ENCODE assay signal across 10 cellular contexts in the genomic region with DNA sequence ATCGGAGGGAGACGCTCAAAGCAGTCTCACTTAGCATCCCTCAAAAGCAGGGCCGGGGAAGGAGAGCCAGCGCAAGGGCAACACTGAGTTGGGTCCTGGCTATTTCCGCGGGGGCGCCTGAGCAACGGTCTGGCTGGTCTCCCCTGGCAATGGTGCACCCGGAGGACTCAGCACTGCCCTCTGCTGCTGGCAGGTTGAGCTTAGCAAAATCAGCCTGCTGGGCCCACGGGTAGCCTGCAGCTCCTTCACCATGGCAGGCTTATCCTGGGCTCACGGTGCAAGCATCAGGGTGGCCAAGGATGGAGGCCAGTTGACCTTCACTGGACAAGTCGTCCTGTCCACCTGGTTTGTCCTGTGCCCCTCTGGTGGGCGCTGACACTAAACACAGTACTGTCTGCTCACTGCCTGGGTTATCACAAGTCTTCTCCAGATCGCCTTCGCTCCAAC. TPM values are rescaled to one million over a fixed set of nuclear protein-coding genes. Genes with fewer than 3 reads are reported as not detected.
DNase-seq lines count a peak whose midpoint lies in the region; ATAC-seq and TF ChIP-seq lines count a peak whose summit lies in the region.
"Had no signal": no experiment of that assay in that cellular context is flagged by ENCODE, and none has a peak within 500 bp of the region (broad histone marks: within the 10 kb centered on the region; RNA-seq: fewer than 3 reads in every experiment).

No MANE protein-coding gene starts in this region.

- peaks cover 38% of the 10 kb centered on the region for H3K27me3 Mint-ChIP-seq in activated naive CD4-positive, alpha-beta T cell treated with anti-CD3 and anti-CD28 coated beads, Interleukin-2, amount 10 ng/mL, durations not matched to agents 7 days and 5 days

- no peaks in the 10 kb centered on the region for H3K36me3 Mint-ChIP-seq in activated naive CD4-positive, alpha-beta T cell treated with anti-CD3 and anti-CD28 coated beads, Interleukin-2, amount 10 ng/mL, durations not matched to agents 7 days and 5 days
- H3K36me3 Mint-ChIP-seq: IgD-negative memory B cell had no signal

- WGBS in prostate gland, result 42% methylated on average over 12 of the region's 15 CpGs
- whole genome bisulfite sequencing in aorta, 2 donors, result 21 to 25% methylated on average over 14 to 15 of the region's 15 CpGs

- no peaks in the 10 kb centered on the region for H3K4me1 ChIP-seq in prostate gland (replicated peaks)
- no peaks in the 10 kb centered on the region for H3K4me1 ChIP-seq in aorta (ENCODE audit: control insufficient read depth in 1 of 2, insufficient read depth in 2 of 2, low read length in 2 of 2)

- peaks cover 12% of the 10 kb centered on the region for H3K4me1 Mint-ChIP-seq in activated naive CD4-positive, alpha-beta T cell treated with anti-CD3 and anti-CD28 coated beads, Interleukin-2, amount 10 ng/mL, durations not matched to agents 7 days and 5 days

- peak; percentile 54 for ATAC-seq in Right ventricle myocardium inferior
- peak; percentile 62 for ATAC-seq in aorta (ENCODE audit: low FRiP score)

- DNase-seq in CD1c-positive myeloid dendritic cell (ENCODE audit: extremely low spot score) (peak; percentile 78), HPDE6-E6E7 (ENCODE audit: extremely low spot score) (peak; percentile 70), SK-N-DZ (ENCODE audit: low spot score) (peak; percentile 71), Right ventricle myocardium inferior (ENCODE audit: missing footprints) (peak; percentile 84), prostate gland (ENCODE audit: low spot score) (peak; percentile 38), aorta (peak; percentile 91 to 95), NCI-H2029 treated with DMSO at 0.1 percent for 48 hours (lab: John Stamatoyannopoulos, UW) (no peak)
- peak; percentile 81 for DNase-seq in activated naive CD4-positive, alpha-beta T cell treated with anti-CD3 and anti-CD28 coated beads, Interleukin-2, amount 10 ng/mL, durations not matched to agents 7 days and 5 days

- no peak overlapping the region for H3K4me3 ChIP-seq in prostate gland
- no peak overlapping the region for H3K4me3 ChIP-seq in aorta (ENCODE audit: low read length in 2 of 2)

- H3K4me3 Mint-ChIP-seq in activated naive CD4-positive, alpha-beta T cell treated with anti-CD3 and anti-CD28 coated beads, Interleukin-2, amount 10 ng/mL, durations not matched to agents 7 days and 5 days, result no peak overlapping the region
- H3K4me3 Mint-ChIP-seq: IgD-negative memory B cell had no signal

- H3K27ac ChIP-seq in prostate gland, result no peak overlapping the region
- H3K27ac ChIP-seq in aorta (ENCODE audit: low read depth in 1 of 2, low read length in 2 of 2), result no peak overlapping the region

- no peaks in the 10 kb centered on the region for H3K27me3 ChIP-seq in prostate gland (replicated peaks; ENCODE audit: insufficient read depth)
- no peaks in the 10 kb centered on the region for H3K27me3 ChIP-seq in aorta (ENCODE audit: control insufficient read depth in 1 of 2, insufficient read depth in 2 of 2, low read length in 1 of 2)

- H3K36me3 ChIP-seq in prostate gland, result no peaks in the 10 kb centered on the region
- H3K36me3 ChIP-seq in aorta (ENCODE audit: control insufficient read depth in 1 of 2, insufficient read depth in 2 of 2, low read length in 1 of 2), result no peaks in the 10 kb centered on the region

- intact Hi-C loops in Right ventricle myocardium inferior (cut with DNase I) (no loop called here), prostate gland (cut with DNase I) (loop anchor here (5.0 kb wide), 2 partner anchors 115 to 400 kb away; a partner anchor contains a TSS), aorta (cut with DNase I) (loop anchor here (2.0 to 5.0 kb wide), 3 partner anchors 60 to 400 kb away; a partner anchor contains a TSS)

- CTCF ChIA-PET in activated naive CD4-positive, alpha-beta T cell treated with anti-CD3 and anti-CD28 coated beads, Interleukin-2, amount 10 ng/mL, durations not matched to agents 7 days and 5 days (lab: Charles Lee), result interaction anchor here (0.7 to 5.6 kb wide), 20 partner anchors 9 to 400 kb away, joined by 3 to 46 read pairs (median 4); a partner anchor contains a TSS

- peak; percentile 43 to 78 (median 58) for TF ChIP-seq CTCF in prostate gland (IDR thresholded peaks at IDR 0.05)

- no peak overlapping the region for H3K27ac Mint-ChIP-seq in activated naive CD4-positive, alpha-beta T cell treated with anti-CD3 and anti-CD28 coated beads, Interleukin-2, amount 10 ng/mL, durations not matched to agents 7 days and 5 days
- H3K27ac Mint-ChIP-seq: IgD-negative memory B cell had no signal

- no peak for TF ChIP-seq POLR2A in prostate gland (IDR thresholded peaks at IDR 0.05)

- H3K9me3 ChIP-seq in prostate gland (no peaks in the 10 kb centered on the region), aorta (ENCODE audit: control insufficient read depth, low read length) (no peaks in the 10 kb centered on the region)

- no peaks in the 10 kb centered on the region for H3K9me3 Mint-ChIP-seq in activated naive CD4-positive, alpha-beta T cell treated with anti-CD3 and anti-CD28 coated beads, Interleukin-2, amount 10 ng/mL, durations not matched to agents 7 days and 5 days
- H3K9me3 Mint-ChIP-seq: IgD-negative memory B cell had no signal

RNA-seq across cellular contexts. Expression of a gene that starts 14.4 kb away (rescaled TPM):
- polyA plus RNA-seq in SK-N-DZ (2014; cell fraction: cytosol; rRNA removed), result not detected in 2 replicates
- polyA plus RNA-seq in SK-N-DZ (2014; cell fraction: nucleus; rRNA removed), result 0.61 TPM in 1 of 2 replicates, not detected in the other
- total RNA-seq in Right ventricle myocardium inferior (not detected), prostate gland (10 to 100 TPM in 1 of 2 donors, 1 to 10 TPM in 1; 2.1 to 12.8 TPM), aorta (under 1 TPM; 0.27 to 0.58 TPM)
- 1 to 10 TPM; 1.4 to 2.4 TPM for polyA plus RNA-seq in aorta
- polyA plus RNA-seq: IgD-negative memory B cell had no signal

RNA-seq across cellular contexts. Expression of a gene that starts 46.2 kb away (rescaled TPM):
- polyA plus RNA-seq in SK-N-DZ (2014; cell fraction: cytosol; rRNA removed), result not detected in 2 replicates
- not detected in 2 replicates for polyA plus RNA-seq in SK-N-DZ (2014; cell fraction: nucleus; rRNA removed)
- not detected for total RNA-seq in Right ventricle myocardium inferior
- total RNA-seq in prostate gland, result not detected
- total RNA-seq in aorta, result not detected
- under 1 TPM in 1 of 2 donors, not detected in 1; 0.10 TPM for polyA plus RNA-seq in aorta
- total RNA-seq: subcutaneous adipose tissue had no signal
